1 cellular context compared by ENCODE assay signal in genomic region chr3:27724459-27725197, GRCh38.
TF ChIP-seq lines count a peak whose summit lies in the region.

No MANE protein-coding gene starts in this region.

TF ChIP-seq in H1, 55 proteins besides CTCF, POLR2A, EP300 and RAD21:
- TF ChIP-seq SUZ12 (IDR thresholded peaks at IDR 0.05; ENCODE audit: low read length) (peak; percentile 89), MAFK (IDR thresholded peaks at IDR 0.05; ENCODE audit: low read depth, low read length) (no peak), EZH2 (IDR thresholded peaks at IDR 0.05; ENCODE audit: low read depth, low read length, severe bottlenecking) (peak; percentile 94), RNF2 (IDR thresholded peaks at IDR 0.05; ENCODE audit: borderline replicate concordance, low read depth, low read length, missing control alignments, poor library complexity, severe bottlenecking) (peak; percentile 78), CREB1 (IDR thresholded peaks at IDR 0.05) (no peak), TCF12 (IDR thresholded peaks at IDR 0.05; ENCODE audit: low read depth, low read length) (0 out of 2 replicates have a peak, but pooled peaks have one; percentile 51), CBX8 (IDR thresholded peaks at IDR 0.05; ENCODE audit: borderline replicate concordance, low read depth, low read length) (peak; percentile 90; the same call in 1 of the 2 replicates)
